ENCODE assay signal across 9 cellular contexts in the genomic region with DNA sequence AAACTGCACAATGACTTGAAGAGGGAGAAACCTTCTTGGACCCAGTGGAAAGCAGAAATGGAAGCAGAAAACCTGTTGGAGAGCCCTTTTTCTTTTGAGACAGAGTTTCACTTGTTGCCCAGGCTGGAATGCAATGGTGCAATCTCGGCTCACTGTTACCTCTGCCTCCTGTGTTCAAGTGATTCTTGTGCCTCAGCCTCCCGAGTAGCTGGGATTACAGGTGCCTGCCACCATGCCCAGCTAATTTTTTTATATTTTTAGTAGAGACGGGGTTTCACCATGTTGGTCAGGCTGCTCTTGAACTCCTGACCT. TPM values are rescaled to one million over a fixed set of nuclear protein-coding genes. Genes with fewer than 3 reads are reported as not detected.
DNase-seq lines count a peak whose midpoint lies in the region; ATAC-seq and TF ChIP-seq lines count a peak whose summit lies in the region.
"Not testable (repeated sequence)": the region's sequence is repeated elsewhere in the genome, so short reads cannot be mapped to it uniquely, and the experiment has no call there.
"Had no signal": no experiment of that assay in that cellular context is flagged by ENCODE, and none has a peak within 500 bp of the region (broad histone marks: within the 10 kb centered on the region; RNA-seq: fewer than 3 reads in every experiment).

No MANE protein-coding gene starts in this region.

- peak overlapping the region; percentile 94; the same call in 1 of the 2 replicates for H3K4me3 Mint-ChIP-seq in HFFc6
- peak overlapping the region; percentile 91 for H3K4me3 Mint-ChIP-seq in activated naive CD8-positive, alpha-beta T cell treated with anti-CD3 and anti-CD28 coated beads, Interleukin-2, amount 50 U/mL, for 24 hours
- peak overlapping the region; percentile 89 for H3K4me3 Mint-ChIP-seq in neural crest cell
- peak overlapping the region; percentile 91 to 92 for H3K4me3 Mint-ChIP-seq in stimulated activated naive B cell treated with anti-CD40 and anti-IgM and Interleukin-4, amounts not matched to agents 10 μg/mL and 1 μg/mL and 100 μg/mL, for 72 hours

- peak overlapping the region; percentile 9; the same call in 1 of the 2 replicates for H3K4me3 ChIP-seq in AG10803 (ENCODE audit: low read length)
- H3K4me3 ChIP-seq in epithelial cell of esophagus (ENCODE audit: low read length): peak overlapping the region; percentile 73
- H3K4me3 ChIP-seq in iPS-20b (ENCODE audit: low read length): peak overlapping the region; percentile 44; the same call in 1 of the 2 replicates

- H3K27ac Mint-ChIP-seq in HFFc6: peak overlapping the region; percentile 19; the same call in 1 of the 2 replicates
- peak overlapping the region; percentile 27 for H3K27ac Mint-ChIP-seq in activated naive CD8-positive, alpha-beta T cell treated with anti-CD3 and anti-CD28 coated beads, Interleukin-2, amount 50 U/mL, for 24 hours
- H3K27ac Mint-ChIP-seq in neural crest cell (ENCODE audit: unreplicated experiment): not testable (repeated sequence)
- H3K27ac Mint-ChIP-seq in stimulated activated naive B cell treated with anti-CD40 and anti-IgM and Interleukin-4, amounts not matched to agents 10 μg/mL and 1 μg/mL and 100 μg/mL, for 72 hours: peak overlapping the region; percentile 81

- not testable (repeated sequence) for H3K27me3 Mint-ChIP-seq in HFFc6 (ENCODE audit: insufficient read depth); activated naive CD8-positive, alpha-beta T cell treated with anti-CD3 and anti-CD28 coated beads, Interleukin-2, amount 50 U/mL, for 24 hours; neural crest cell (ENCODE audit: low read depth); stimulated activated naive B cell treated with anti-CD40 and anti-IgM and Interleukin-4, amounts not matched to agents 10 μg/mL and 1 μg/mL and 100 μg/mL, for 72 hours

- not testable (repeated sequence) for H3K27me3 ChIP-seq in iPS-20b (ENCODE audit: insufficient read depth, low read length)

- not testable (repeated sequence) for DNase-seq in AG10803 (ENCODE audit: low read depth); HFFc6; activated naive CD8-positive, alpha-beta T cell treated with anti-CD3 and anti-CD28 coated beads, Interleukin-2, amount 50 U/mL, for 24 hours; epithelial cell of esophagus (ENCODE audit: low read depth); neural crest cell (ENCODE audit: low read depth, low spot score); stimulated activated naive B cell treated with anti-CD40 and anti-IgM and Interleukin-4, amounts not matched to agents 10 μg/mL and 1 μg/mL and 100 μg/mL, for 72 hours

- H3K9ac ChIP-seq in iPS-20b (ENCODE audit: low read depth, low read length): not testable (repeated sequence)

- H3K9me3 Mint-ChIP-seq in HFFc6; activated naive CD8-positive, alpha-beta T cell treated with anti-CD3 and anti-CD28 coated beads, Interleukin-2, amount 50 U/mL, for 24 hours; neural crest cell; stimulated activated naive B cell treated with anti-CD40 and anti-IgM and Interleukin-4, amounts not matched to agents 10 μg/mL and 1 μg/mL and 100 μg/mL, for 72 hours: not testable (repeated sequence)

- TF ChIP-seq POLR2A in Raji (IDR thresholded peaks at IDR 0.05; ENCODE audit: insufficient read depth, low read depth, low read length): 0 out of 2 replicates have a peak, but pooled peaks have one; percentile 16

- ATAC-seq in activated naive CD8-positive, alpha-beta T cell treated with anti-CD3 and anti-CD28 coated beads, Interleukin-2, amount 50 U/mL, for 24 hours; stimulated activated naive B cell treated with anti-CD40 and anti-IgM and Interleukin-4, amounts not matched to agents 10 μg/mL and 1 μg/mL and 100 μg/mL, for 72 hours (replicated peaks): not testable (repeated sequence)

- H3K36me3 ChIP-seq in iPS-20b (ENCODE audit: insufficient read depth, low read depth, low read length): peaks cover 23% of the 10 kb centered on the region

- H3K9me3 ChIP-seq in iPS-20b (ENCODE audit: insufficient read depth, low read depth, low read length): not testable (repeated sequence)

- H3K4me1 ChIP-seq in iPS-20b (ENCODE audit: insufficient read depth, low read length): not testable (repeated sequence)

- not testable (repeated sequence) for TF ChIP-seq CTCF in AG10803 (conservative IDR thresholded peaks at IDR 0.05; ENCODE audit: low read length); HFFc6 (IDR thresholded peaks at IDR 0.05); epithelial cell of esophagus (IDR thresholded peaks at IDR 0.05; ENCODE audit: insufficient read depth, low read depth, low read length, missing control alignments); neural crest cell (conservative IDR thresholded peaks at IDR 0.05)

- H3K4me1 Mint-ChIP-seq in HFFc6 (ENCODE audit: low read depth): peaks cover 59% of the 10 kb centered on the region
- peaks cover 28% of the 10 kb centered on the region for H3K4me1 Mint-ChIP-seq in activated naive CD8-positive, alpha-beta T cell treated with anti-CD3 and anti-CD28 coated beads, Interleukin-2, amount 50 U/mL, for 24 hours
- H3K4me1 Mint-ChIP-seq in neural crest cell: peaks cover 27% of the 10 kb centered on the region
- peaks cover 37 to 58% of the 10 kb centered on the region in 2 donors for H3K4me1 Mint-ChIP-seq in stimulated activated naive B cell treated with anti-CD40 and anti-IgM and Interleukin-4, amounts not matched to agents 10 μg/mL and 1 μg/mL and 100 μg/mL, for 72 hours

- peaks cover 10% of the 10 kb centered on the region for H3K36me3 Mint-ChIP-seq in HFFc6 (ENCODE audit: low read depth)
- not testable (repeated sequence) for H3K36me3 Mint-ChIP-seq in activated naive CD8-positive, alpha-beta T cell treated with anti-CD3 and anti-CD28 coated beads, Interleukin-2, amount 50 U/mL, for 24 hours (ENCODE audit: low read depth); neural crest cell (ENCODE audit: low read depth)
- H3K36me3 Mint-ChIP-seq in stimulated activated naive B cell treated with anti-CD40 and anti-IgM and Interleukin-4, amounts not matched to agents 10 μg/mL and 1 μg/mL and 100 μg/mL, for 72 hours: peaks cover 16 to 23% of the 10 kb centered on the region in 2 donors

- not testable (repeated sequence) for H3K27ac ChIP-seq in iPS-20b (ENCODE audit: low read length)

RNA-seq across cellular contexts. Expression of a gene that starts 1.6 kb away (rescaled TPM):
- total RNA-seq in HFFc6 (2021; fragmentation: NEBNext Ultra II Directional; extraction: Animal tissue kit (Norgen Biotek cat#: 25700)): 10 to 100 TPM; 10.3 to 20.4 (median 12.7) TPM
- total RNA-seq in neural crest cell: 20.9 and 22.2 TPM in 2 replicates

RNA-seq across cellular contexts. Expression of a gene that starts 7.8 kb away (rescaled TPM):
- total RNA-seq in HFFc6 (2021; fragmentation: NEBNext Ultra II Directional; extraction: Animal tissue kit (Norgen Biotek cat#: 25700)): 10 to 100 TPM; 13.7 to 17.6 (median 16.0) TPM
- 50.4 and 53.7 TPM in 2 replicates for total RNA-seq in neural crest cell

RNA-seq across cellular contexts. Expression of a gene that starts 8.5 kb away (rescaled TPM):
- total RNA-seq in HFFc6 (2021; fragmentation: NEBNext Ultra II Directional; extraction: Animal tissue kit (Norgen Biotek cat#: 25700)): 100 to 1,000 TPM; 121 to 160 (median 146) TPM
- total RNA-seq in neural crest cell: 67.9 and 75.8 TPM in 2 replicates

RNA-seq across cellular contexts. Expression of a gene that starts 11.9 kb away (rescaled TPM):
- 10 to 100 TPM; 44.1 to 49.2 (median 47.4) TPM for total RNA-seq in HFFc6 (2021; fragmentation: NEBNext Ultra II Directional; extraction: Animal tissue kit (Norgen Biotek cat#: 25700))
- total RNA-seq in neural crest cell: 93.3 and 98.3 TPM in 2 replicates

RNA-seq across cellular contexts. Expression of a gene that starts 19.9 kb away (rescaled TPM):
- total RNA-seq in HFFc6 (2021; fragmentation: NEBNext Ultra II Directional; extraction: Animal tissue kit (Norgen Biotek cat#: 25700)): 10 to 100 TPM; 51.2 to 84.2 (median 71.4) TPM
- 0.50 and 1.5 TPM in 2 replicates for total RNA-seq in neural crest cell
- total RNA-seq: SJCRH30 had no signal

Comparison
In these comparisons a context has a peak if more than half of its experiments do, and no peak if none do; other contexts are left out.
1. H3K4me3 ChIP-seq: peak in every context shown above with its lines; median percentile 73 in epithelial cell of esophagus; 44 in iPS-20b; 9 in AG10803.